In genomic region chr12:113984464-113984863, GRCh38 we compare ENCODE assay signal across 6 cellular contexts.
"Had no signal": no experiment of that assay in that cellular context is flagged by ENCODE, and none has a peak within 500 bp of the region (broad histone marks: within the 10 kb centered on the region; RNA-seq: fewer than 3 reads in every experiment).

No MANE protein-coding gene starts in this region.

- FAIRE-seq: HTR-8/SVneo had no signal

- DNase-seq: IMR-90, KBM-7, KG1 had no signal

- H3K4me2 ChIP-seq: KMS-11 had no signal

- H3K9ac ChIP-seq: KMS-11 had no signal

- H3K27ac ChIP-seq: HL-60, KMS-11 had no signal
